9 cellular contexts compared by ENCODE assay signal in genomic region chr11:72780291-72781062, GRCh38. TPM values are rescaled to one million over a fixed set of nuclear protein-coding genes. Genes with fewer than 3 reads are reported as not detected.
A peak's percentile ranks its signal among the peaks of the same experiment; 100 is the strongest.
DNase-seq lines count a peak whose midpoint lies in the region; ATAC-seq and TF ChIP-seq lines count a peak whose summit lies in the region.
"Had no signal": no experiment of that assay in that cellular context is flagged by ENCODE, and none has a peak within 500 bp of the region (broad histone marks: within the 10 kb centered on the region; RNA-seq: fewer than 3 reads in every experiment).

No MANE protein-coding gene starts in this region.

- no peaks in the 10 kb centered on the region for H3K9me3 Mint-ChIP-seq in nephron

- peaks cover 4% of the 10 kb centered on the region for H3K27me3 Mint-ChIP-seq in nephron (ENCODE audit: low read depth)

- peaks cover 26% of the 10 kb centered on the region for H3K4me1 ChIP-seq in BLaER1
- peaks cover 21% of the 10 kb centered on the region for H3K4me1 ChIP-seq in effector memory CD4-positive, alpha-beta T cell (ENCODE audit: control insufficient read depth, insufficient read depth, low read length, poor library complexity, severe bottlenecking)

- H3K4me2 ChIP-seq in BLaER1, result peak overlapping the region; percentile 86

- peaks cover 18% of the 10 kb centered on the region for H4K20me1 ChIP-seq in BLaER1

- peaks cover 30% of the 10 kb centered on the region for H3K4me1 Mint-ChIP-seq in nephron

- no peaks in the 10 kb centered on the region for H3K9me3 ChIP-seq in BLaER1
- no peaks in the 10 kb centered on the region for H3K9me3 ChIP-seq in effector memory CD4-positive, alpha-beta T cell (ENCODE audit: control insufficient read depth, low read length)

- ATAC-seq in HG02610 (IDR thresholded peaks at IDR 0.05; ENCODE audit: unreplicated experiment) (no peak), HG03045 (IDR thresholded peaks at IDR 0.05; ENCODE audit: unreplicated experiment) (no peak)

- H3K9ac ChIP-seq in BLaER1, result peak overlapping the region; percentile 73; the same call in 1 of the 2 replicates

- H3K27me3 ChIP-seq in BLaER1, result peaks cover 8% of the 10 kb centered on the region; the same call in 1 of the 2 replicates
- H3K27me3 ChIP-seq in effector memory CD4-positive, alpha-beta T cell (replicated peaks; ENCODE audit: control insufficient read depth, insufficient read depth, low read length, poor library complexity, severe bottlenecking), result no peaks in the 10 kb centered on the region

- H3K4me3 ChIP-seq in BLaER1, result peak overlapping the region; percentile 70
- peak overlapping the region; percentile 71 for H3K4me3 ChIP-seq in LNCaP clone FGC (ENCODE audit: low read depth, low read length)
- peak overlapping the region; percentile 74 for H3K4me3 ChIP-seq in effector memory CD4-positive, alpha-beta T cell (ENCODE audit: insufficient read depth, low read depth, low read length, poor library complexity, severe bottlenecking)

- DNase-seq in LNCaP clone FGC (ENCODE audit: low read depth) (no peak), dermis blood vessel endothelial cell (no peak), A172 (ENCODE audit: low spot score) (no peak)
- DNase-seq in effector memory CD4-positive, alpha-beta T cell, result no peak
- DNase-seq: NCI-H1417 treated with DMSO at 0.1 percent for 48 hours had no signal

- H3K36me3 Mint-ChIP-seq in nephron (ENCODE audit: low read depth), result no peaks in the 10 kb centered on the region

- H3K27ac ChIP-seq in BLaER1, result no peak overlapping the region
- no peak overlapping the region for H3K27ac ChIP-seq in effector memory CD4-positive, alpha-beta T cell (ENCODE audit: insufficient read depth, low read length, poor library complexity, severe bottlenecking)

- H3K4me3 Mint-ChIP-seq in nephron, result peak overlapping the region; percentile 70 to 84 (median 77)

- no peak overlapping the region for H3K27ac Mint-ChIP-seq in nephron

- no peaks in the 10 kb centered on the region for H3K36me3 ChIP-seq in BLaER1
- no peaks in the 10 kb centered on the region for H3K36me3 ChIP-seq in effector memory CD4-positive, alpha-beta T cell (ENCODE audit: control insufficient read depth, insufficient read depth, low read length)

- TF ChIP-seq CTCF in LNCaP clone FGC (IDR thresholded peaks at IDR 0.05; ENCODE audit: control insufficient read depth, extremely low read depth, insufficient read depth) (no peak), nephron (IDR thresholded peaks at IDR 0.05; ENCODE audit: unreplicated experiment in 3 of 3) (no peak)

RNA-seq across cellular contexts. Expression of gene STARD10, which starts 13.4 kb away (rescaled TPM):
- total RNA-seq in dermis blood vessel endothelial cell, result 35.7 and 60.4 TPM in 2 replicates
- total RNA-seq in A172 (2014; rRNA removed; shearing (Covaris generic)), result 56.8 and 60.2 TPM in 2 replicates

RNA-seq across cellular contexts. Expression of gene ARAP1, which starts 28.3 kb away (rescaled TPM):
- 80.0 and 127 TPM in 2 replicates for total RNA-seq in dermis blood vessel endothelial cell
- 54.4 and 61.7 TPM in 2 replicates for total RNA-seq in A172 (2014; rRNA removed; shearing (Covaris generic))

RNA-seq across cellular contexts. Expression of gene ATG16L2, which starts 33.7 kb away (rescaled TPM):
- 6.5 and 22.1 TPM in 2 replicates for total RNA-seq in dermis blood vessel endothelial cell
- total RNA-seq in A172 (2014; rRNA removed; shearing (Covaris generic)), result 3.4 and 46.5 TPM in 2 replicates
